ENCODE assay signal across 23 cellular contexts in the genomic region with DNA sequence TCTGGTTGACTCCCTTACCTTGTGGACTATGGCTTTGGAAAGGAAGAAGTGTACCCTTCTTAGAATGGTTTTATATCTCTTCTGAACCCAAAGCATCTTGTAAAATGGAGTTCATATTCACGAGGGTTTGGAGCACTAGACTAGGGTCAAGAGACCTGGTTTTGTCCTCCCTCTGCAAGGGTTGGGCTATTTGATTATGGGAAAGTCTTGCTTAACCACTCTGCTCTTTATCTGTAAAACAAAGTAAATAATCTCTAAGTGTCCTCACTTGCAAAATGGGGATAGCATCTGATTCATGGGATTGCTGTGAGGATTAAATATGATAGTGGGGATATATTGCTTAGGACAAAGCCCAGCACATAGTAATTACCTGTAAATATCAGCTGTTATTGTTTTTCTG. TPM values are rescaled to one million over a fixed set of nuclear protein-coding genes. Genes with fewer than 3 reads are reported as not detected.
DNase-seq lines count a peak whose midpoint lies in the region; ATAC-seq, FAIRE-seq and TF ChIP-seq lines count a peak whose summit lies in the region.
"Had no signal": no experiment of that assay in that cellular context is flagged by ENCODE, and none has a peak within 500 bp of the region (broad histone marks: within the 10 kb centered on the region; RNA-seq: fewer than 3 reads in every experiment).

No MANE protein-coding gene starts in this region.

- peaks cover 29% of the 10 kb centered on the region for H3K4me1 ChIP-seq in A549
- H3K4me1 ChIP-seq in PC-9 (replicated peaks; ENCODE audit: insufficient read depth), result peaks cover 17% of the 10 kb centered on the region
- peaks cover 0 to 35% (median 8%) of the 10 kb centered on the region in 4 donors for H3K4me1 ChIP-seq in right lobe of liver
- H3K4me1 ChIP-seq: BLaER1 treated with 17β-estradiol and CSF1 and Interleukin-3, amounts not matched to agents 10 nM and 100 nM had no signal

- no peaks in the 10 kb centered on the region for H3K9me3 ChIP-seq in A549
- no peaks in the 10 kb centered on the region for H3K9me3 ChIP-seq in PC-9 (ENCODE audit: insufficient read depth, low read depth)
- H3K9me3 ChIP-seq in right lobe of liver, result no peaks in the 10 kb centered on the region
- H3K9me3 ChIP-seq: BLaER1 treated with 17β-estradiol and CSF1 and Interleukin-3, amounts not matched to agents 10 nM and 100 nM had no signal

- H3K27me3 ChIP-seq in PC-9 (ENCODE audit: insufficient read depth, low read depth) (no peaks in the 10 kb centered on the region), right lobe of liver (no peaks in the 10 kb centered on the region)
- H3K27me3 ChIP-seq: BLaER1 treated with 17β-estradiol and CSF1 and Interleukin-3, amounts not matched to agents 10 nM and 100 nM had no signal

- peaks cover 5% of the 10 kb centered on the region for H3K27me3 Mint-ChIP-seq in activated CD4-positive, alpha-beta memory T cell treated with anti-CD3 and anti-CD28 coated beads, Interleukin-2, amount 10 ng/mL, durations not matched to agents 7 days and 5 days

- H3K4me3 Mint-ChIP-seq in activated CD4-positive, alpha-beta memory T cell treated with anti-CD3 and anti-CD28 coated beads, Interleukin-2, amount 10 ng/mL, durations not matched to agents 7 days and 5 days, result no peak overlapping the region
- H3K4me3 Mint-ChIP-seq: CD4-positive, alpha-beta memory T cell had no signal

- intact Hi-C loops in PC-9 (cut with micrococcal nuclease; ENCODE audit: unreplicated experiment) (no loop called here), right lobe of liver (cut with DNase I) (no loop called here)

- no peak for TF ChIP-seq EP300 in A549 (IDR thresholded peaks at IDR 0.05)

- H3K9me3 Mint-ChIP-seq in activated CD4-positive, alpha-beta memory T cell treated with anti-CD3 and anti-CD28 coated beads, Interleukin-2, amount 10 ng/mL, durations not matched to agents 7 days and 5 days, result no peaks in the 10 kb centered on the region
- H3K9me3 Mint-ChIP-seq: CD4-positive, alpha-beta memory T cell had no signal

- H3K4me2 ChIP-seq in A549 (peak overlapping the region; percentile 70), PC-9 (no peak overlapping the region)
- H3K4me2 ChIP-seq: BLaER1 treated with 17β-estradiol and CSF1 and Interleukin-3, amounts not matched to agents 10 nM and 100 nM had no signal

- H4K20me1 ChIP-seq in PC-9 (ENCODE audit: insufficient read depth), result no peaks in the 10 kb centered on the region
- H4K20me1 ChIP-seq: BLaER1 treated with 17β-estradiol and CSF1 and Interleukin-3, amounts not matched to agents 10 nM and 100 nM had no signal

- no peak overlapping the region for H3K4me3 ChIP-seq in A549
- H3K4me3 ChIP-seq in PC-9, result no peak overlapping the region
- H3K4me3 ChIP-seq in right lobe of liver, result peak overlapping the region in 1 of 3 donors; percentile 8
- H3K4me3 ChIP-seq: BLaER1 treated with 17β-estradiol and CSF1 and Interleukin-3, amounts not matched to agents 10 nM and 100 nM had no signal

- TF ChIP-seq POLR2A in A549 (IDR thresholded peaks at IDR 0.05; ENCODE audit: low read length), result no peak
- TF ChIP-seq POLR2A in right lobe of liver (IDR thresholded peaks at IDR 0.05), result no peak

- POLR2A ChIA-PET in A549 (lab: Yijun Ruan, JAX), result no interaction called here
- POLR2A ChIA-PET in PC-9 (lab: Charles Lee; ENCODE audit: unreplicated experiment), result no interaction called here
- POLR2A ChIA-PET in activated CD4-positive, alpha-beta memory T cell treated with anti-CD3 and anti-CD28 coated beads, Interleukin-2, amount 10 ng/mL, durations not matched to agents 7 days and 5 days (lab: Charles Lee), result no interaction called here

- H3K27ac Mint-ChIP-seq in activated CD4-positive, alpha-beta memory T cell treated with anti-CD3 and anti-CD28 coated beads, Interleukin-2, amount 10 ng/mL, durations not matched to agents 7 days and 5 days, result no peak overlapping the region
- H3K27ac Mint-ChIP-seq: CD4-positive, alpha-beta memory T cell had no signal

- H3K79me2 ChIP-seq in PC-9 (ENCODE audit: low read depth), result no peaks in the 10 kb centered on the region

- 0% methylated on average over 1 of the region's 1 CpG for WGBS in A549 (ENCODE audit: missing lambda C conversion rate)
- 8% methylated on average over 1 of the region's 1 CpG for WGBS in right lobe of liver (ENCODE audit: insufficient coverage, low coverage, low lambda C conversion rate, missing lambda C conversion rate)

- no peaks in the 10 kb centered on the region for H3K36me3 Mint-ChIP-seq in activated CD4-positive, alpha-beta memory T cell treated with anti-CD3 and anti-CD28 coated beads, Interleukin-2, amount 10 ng/mL, durations not matched to agents 7 days and 5 days (ENCODE audit: low read depth)
- H3K36me3 Mint-ChIP-seq: CD4-positive, alpha-beta memory T cell had no signal

- H3F3A ChIP-seq in PC-9 (ENCODE audit: insufficient read depth, low read depth), result peaks cover 6% of the 10 kb centered on the region

- FAIRE-seq in A549 (lab: Jason Lieb, UNC), result no peak
- FAIRE-seq: A204.1, G401.6, H1 had no signal

- H3K27ac ChIP-seq in A549, result peak overlapping the region; percentile 72 to 85
- H3K27ac ChIP-seq in PC-9, result no peak overlapping the region
- H3K27ac ChIP-seq in right lobe of liver, result peak overlapping the region in 2 of 3 donors; percentile 34 to 65
- H3K27ac ChIP-seq: BLaER1 treated with 17β-estradiol and CSF1 and Interleukin-3, amounts not matched to agents 10 nM and 100 nM; RWPE1 had no signal

- no peaks in the 10 kb centered on the region for H3K4me1 Mint-ChIP-seq in activated CD4-positive, alpha-beta memory T cell treated with anti-CD3 and anti-CD28 coated beads, Interleukin-2, amount 10 ng/mL, durations not matched to agents 7 days and 5 days
- H3K4me1 Mint-ChIP-seq: CD4-positive, alpha-beta memory T cell had no signal

- no peak for TF ChIP-seq RAD21 in A549 (conservative IDR thresholded peaks at IDR 0.05 in 1 of 2, IDR thresholded peaks at IDR 0.05 in 1 of 2)

- H2AFZ ChIP-seq in PC-9, result peak overlapping the region; percentile 29; the same call in 1 of the 2 replicates

- CTCF ChIA-PET in A549 (lab: Yijun Ruan, JAX), result interaction anchor here (1.0 kb wide), 1 partner anchor 139 kb away, joined by 3 read pairs; no protein-coding TSS in a partner anchor
- CTCF ChIA-PET in PC-9 (lab: Charles Lee), result no interaction called here
- CTCF ChIA-PET in activated CD4-positive, alpha-beta memory T cell treated with anti-CD3 and anti-CD28 coated beads, Interleukin-2, amount 10 ng/mL, durations not matched to agents 7 days and 5 days (lab: Charles Lee), result no interaction called here

- ATAC-seq in A549, result no peak
- ATAC-seq in right lobe of liver, result peak; percentile 61 to 70 (median 66)
- ATAC-seq: Panc1 had no signal

- TF ChIP-seq CTCF in A549 (IDR thresholded peaks at IDR 0.05) (no peak), PC-9 (conservative IDR thresholded peaks at IDR 0.05) (no peak), right lobe of liver (IDR thresholded peaks at IDR 0.05) (no peak)

- no peaks in the 10 kb centered on the region for H3K9me2 ChIP-seq in PC-9 (ENCODE audit: insufficient read depth)

- DNase-seq in A549 (ENCODE audit: low read depth in 1 of 2, low spot score in 1 of 2), result no peak
- DNase-seq in PC-9, result no peak
- DNase-seq in iris pigment epithelial cell (ENCODE audit: low read depth), result peak; percentile 31
- no peak for DNase-seq in right lobe of liver
- DNase-seq in activated effector memory CD4-positive, alpha-beta T cell treated with anti-CD3 and anti-CD28 coated beads, Interleukin-2, amount 50 U/mL, for 16 hours, result no peak
- DNase-seq in activated CD4-positive, alpha-beta memory T cell treated with anti-CD3 and anti-CD28 coated beads, Interleukin-2, amount 10 ng/mL, durations not matched to agents 7 days and 5 days, result no peak
- no peak for DNase-seq in GM19238 (ENCODE audit: insufficient read length, low spot score)
- DNase-seq: AML-193; CD4-positive, alpha-beta memory T cell; HCEC 1CT; NCI-H1048; NCI-H1417 treated with DMSO at 0.1 percent for 48 hours; NCI-H1694 treated with DMSO at 0.1 percent for 48 hours; NCI-H2081; NCI-H526; SHP77 had no signal

- no peaks in the 10 kb centered on the region for H3K36me3 ChIP-seq in PC-9 (ENCODE audit: low read depth)
- no peaks in the 10 kb centered on the region for H3K36me3 ChIP-seq in right lobe of liver
- H3K36me3 ChIP-seq: BLaER1 treated with 17β-estradiol and CSF1 and Interleukin-3, amounts not matched to agents 10 nM and 100 nM had no signal

- no TSS peak for BruUV-seq in PC-9 (replicated peaks; lab: Mats Ljungman, UMichigan)

TF ChIP-seq in A549, 52 proteins besides CTCF, POLR2A, EP300 and RAD21 (continues in another document):
- TF ChIP-seq GATA3 (IDR thresholded peaks at IDR 0.05; ENCODE audit: borderline replicate concordance), result no peak
- TF ChIP-seq, protein P1, sequence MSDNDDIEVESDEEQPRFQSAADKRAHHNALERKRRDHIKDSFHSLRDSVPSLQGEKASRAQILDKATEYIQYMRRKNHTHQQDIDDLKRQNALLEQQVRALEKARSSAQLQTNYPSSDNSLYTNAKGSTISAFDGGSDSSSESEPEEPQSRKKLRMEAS (IDR thresholded peaks at IDR 0.05), result no peak
- no peak for TF ChIP-seq RARB (CRISPR knock-in tag; IDR thresholded peaks at IDR 0.05)
- TF ChIP-seq HDAC2 (IDR thresholded peaks at IDR 0.05), result no peak
- TF ChIP-seq ZC3H11A (IDR thresholded peaks at IDR 0.05), result no peak
- TF ChIP-seq NPAS2 (CRISPR knock-in tag; IDR thresholded peaks at IDR 0.05; ENCODE audit: borderline replicate concordance), result no peak
- no peak for TF ChIP-seq EHMT2 (IDR thresholded peaks at IDR 0.05; ENCODE audit: low read depth)
- no peak for TF ChIP-seq PHF8 (IDR thresholded peaks at IDR 0.05; ENCODE audit: borderline replicate concordance, low read depth)
- no peak for TF ChIP-seq CHD2 (IDR thresholded peaks at IDR 0.05; ENCODE audit: low read length, partially characterized antibody)
- no peak for TF ChIP-seq SREBF2 (IDR thresholded peaks at IDR 0.05)
- TF ChIP-seq, protein P2, sequence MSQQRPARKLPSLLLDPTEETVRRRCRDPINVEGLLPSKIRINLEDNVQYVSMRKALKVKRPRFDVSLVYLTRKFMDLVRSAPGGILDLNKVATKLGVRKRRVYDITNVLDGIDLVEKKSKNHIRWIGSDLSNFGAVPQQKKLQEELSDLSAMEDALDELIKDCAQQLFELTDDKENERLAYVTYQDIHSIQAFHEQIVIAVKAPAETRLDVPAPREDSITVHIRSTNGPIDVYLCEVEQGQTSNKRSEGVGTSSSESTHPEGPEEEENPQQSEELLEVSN (IDR thresholded peaks at IDR 0.05; ENCODE audit: borderline replicate concordance, low read depth), result no peak
- TF ChIP-seq ZNF302 (CRISPR knock-in tag; IDR thresholded peaks at IDR 0.05), result no peak
- TF ChIP-seq ZSCAN20 (CRISPR knock-in tag; IDR thresholded peaks at IDR 0.05), result no peak

RNA-seq across cellular contexts. Expression of gene SLC2A2, which starts 17.9 kb away (rescaled TPM):
- polyA plus RNA-seq in A549 (2011; rRNA removed) (not detected in 2 replicates), A549 (2017; fragmentation: RNase III; extraction: RNeasy Plus Mini Kit Qiagen cat#74134 plus additional on column Dnase treatment) (not detected in 3 replicates)
- not detected in 2 replicates for polyA plus RNA-seq in A549 (2012; cell fraction: cytosol; rRNA removed)
- polyA plus RNA-seq in A549 (2012; cell fraction: nucleus; rRNA removed), result not detected in 2 replicates
- not detected in 2 replicates for polyA minus RNA-seq in A549 (2011; rRNA and poly(A)+ RNA removed)
- total RNA-seq in PC-9 (2021) (not detected in 2 replicates), right lobe of liver (100 to 1,000 TPM; 162 to 465 (median 276) TPM)
- not detected for total RNA-seq in activated CD4-positive, alpha-beta memory T cell treated with anti-CD3 and anti-CD28 coated beads, Interleukin-2, amount 10 ng/mL, durations not matched to agents 7 days and 5 days
- total RNA-seq: CD4-positive, alpha-beta memory T cell; H1; SK-MEL-5 had no signal
- polyA plus RNA-seq: CD4-positive, alpha-beta memory T cell; H1 had no signal

Comparison
In these comparisons a context has a peak if more than half of its experiments do, and no peak if none do; other contexts are left out.
1. ATAC-seq: peak in right lobe of liver (4 of 4); none in A549 (0 of 2).
2. RNA of gene SLC2A2, which starts 17.9 kb away (total RNA-seq): 162 to 465 TPM in right lobe of liver; not detected in PC-9 and not detected in activated CD4-positive, alpha-beta memory T cell treated with anti-CD3 and anti-CD28 coated beads, Interleukin-2, amount 10 ng/mL, durations not matched to agents 7 days and 5 days; every median in the first group is over 100 times any median in the second.